1 cellular context compared by ENCODE assay signal in genomic region chr6:33592595-33593413, GRCh38.
A peak's percentile ranks its signal among the peaks of the same experiment; 100 is the strongest.
TF ChIP-seq lines count a peak whose summit lies in the region.

No MANE protein-coding gene starts in this region.

TF ChIP-seq in H1, 55 proteins besides CTCF, POLR2A, EP300 and RAD21 (continued from another document):
- TF ChIP-seq SIN3A (conservative IDR thresholded peaks at IDR 0.05 in 1 of 2, IDR thresholded peaks at IDR 0.05 in 1 of 2; ENCODE audit: low read depth in 1 of 2, low read length in 2 of 2) (0 out of 4 replicates have a peak, but pooled peaks of 1 of the 2 experiments have one; percentile 20), NANOG (IDR thresholded peaks at IDR 0.05; ENCODE audit: insufficient read depth, low read depth, low read length, poor library complexity, severe bottlenecking) (no peak), NRF1 (IDR thresholded peaks at IDR 0.05; ENCODE audit: low read depth, low read length) (peak; percentile 32; the same call in 1 of the 2 replicates), SP1 (IDR thresholded peaks at IDR 0.05; ENCODE audit: low read depth, low read length) (no peak), RFX5 (IDR thresholded peaks at IDR 0.05; ENCODE audit: borderline replicate concordance, low read depth, low read length) (no peak), ATF2 (IDR thresholded peaks at IDR 0.05; ENCODE audit: low read length) (no peak), HDAC6 (IDR thresholded peaks at IDR 0.05; ENCODE audit: low read depth, low read length) (no peak), EZH2 (IDR thresholded peaks at IDR 0.05; ENCODE audit: low read depth, low read length, severe bottlenecking) (no peak), YY1 (IDR thresholded peaks at IDR 0.05; ENCODE audit: low read depth, low read length) (no peak), TEAD4 (IDR thresholded peaks at IDR 0.05; ENCODE audit: low read depth, low read length) (no peak), SIX5 (IDR thresholded peaks at IDR 0.05; ENCODE audit: low read depth, low read length) (no peak), MAX (IDR thresholded peaks at IDR 0.05) (peak; percentile 42), TBP (IDR thresholded peaks at IDR 0.05; ENCODE audit: low read depth, low read length) (no peak), KDM1A (IDR thresholded peaks at IDR 0.05; ENCODE audit: borderline replicate concordance, low read length) (peak; percentile 39; the same call in 1 of the 2 replicates), CTBP2 (IDR thresholded peaks at IDR 0.05; ENCODE audit: borderline replicate concordance, insufficient read depth, insufficient read length, low read length) (no peak), CBX5 (IDR thresholded peaks at IDR 0.05; ENCODE audit: low read depth, low read length) (no peak), GABPA (IDR thresholded peaks at IDR 0.05; ENCODE audit: borderline replicate concordance, insufficient read depth, low read length) (no peak; the same call in 1 of the 2 replicates), ATF3 (IDR thresholded peaks at IDR 0.05; ENCODE audit: insufficient read depth, low read depth, low read length) (no peak), RBBP5 (IDR thresholded peaks at IDR 0.05; ENCODE audit: borderline replicate concordance, low read depth, low read length) (peak; percentile 37; the same call in 1 of the 2 replicates), JUND (IDR thresholded peaks at IDR 0.05; ENCODE audit: low read length) (no peak)
